24 cellular contexts compared by ENCODE assay signal in the genomic region with DNA sequence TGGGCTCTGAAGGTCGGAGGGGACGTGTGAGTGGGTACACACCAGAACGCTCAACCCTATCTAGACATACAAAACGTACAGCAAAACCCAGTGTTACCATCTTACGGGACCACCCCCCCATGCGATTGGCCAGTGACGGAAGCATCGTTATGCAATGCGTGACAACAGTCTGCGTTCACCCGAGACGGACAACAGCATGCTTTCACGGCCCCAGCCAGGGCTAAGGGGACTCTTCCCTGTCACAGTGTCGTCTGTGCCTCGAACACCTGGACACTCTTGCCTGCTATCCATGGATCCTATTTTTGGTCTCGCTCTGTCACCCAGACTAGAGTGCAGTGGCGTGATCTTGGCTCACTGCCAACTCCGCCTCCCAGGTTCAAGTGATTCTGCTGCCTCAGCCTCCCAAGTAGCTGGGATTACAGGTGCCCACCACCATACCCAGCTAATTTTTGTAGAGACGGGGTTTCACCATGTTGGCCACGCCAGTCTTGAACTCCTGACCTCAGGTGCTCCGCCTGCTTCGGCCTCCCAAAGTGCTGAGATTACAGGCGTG. TPM values are rescaled to one million over a fixed set of nuclear protein-coding genes. Genes with fewer than 3 reads are reported as not detected.
A peak's percentile ranks its signal among the peaks of the same experiment; 100 is the strongest.
DNase-seq lines count a peak whose midpoint lies in the region; ATAC-seq, FAIRE-seq and TF ChIP-seq lines count a peak whose summit lies in the region.
"Had no signal": no experiment of that assay in that cellular context is flagged by ENCODE, and none has a peak within 500 bp of the region (broad histone marks: within the 10 kb centered on the region; RNA-seq: fewer than 3 reads in every experiment).

No MANE protein-coding gene starts in this region.

- no peak overlapping the region for H2BK15ac ChIP-seq in neuronal stem cell (ENCODE audit: low read length)

- TF ChIP-seq RAD21 in K562 (CRISPR knock-in tag; conservative IDR thresholded peaks at IDR 0.05 in 1 of 2, IDR thresholded peaks at IDR 0.05 in 1 of 2): no peak

- H3K14ac ChIP-seq in neuronal stem cell (ENCODE audit: low read length): peak overlapping the region; percentile 47

- no peak overlapping the region for H4K91ac ChIP-seq in neuronal stem cell (ENCODE audit: low read depth, low read length, poor library complexity)

- H2AFZ ChIP-seq in K562 (ENCODE audit: low read depth, low read length) (no peak overlapping the region), neuronal stem cell (ENCODE audit: low read length) (no peak overlapping the region)
- H2AFZ ChIP-seq: PC-9 had no signal

- H2BK12ac ChIP-seq in neuronal stem cell (ENCODE audit: low read length): no peak overlapping the region

- H3K4me2 ChIP-seq in BLaER1 treated with 17β-estradiol and CSF1 and Interleukin-3, amounts not matched to agents 10 nM and 100 nM: peak overlapping the region in 6 of 11 experiments; percentile 2 to 96 (median 84); a peak in 7 of 22 replicates
- H3K4me2 ChIP-seq in K562 (ENCODE audit: insufficient read depth, low read length): no peak overlapping the region
- H3K4me2 ChIP-seq in neuronal stem cell (ENCODE audit: insufficient read depth, low read length, poor library complexity, severe bottlenecking): no peak overlapping the region
- H3K4me2 ChIP-seq: PC-9 had no signal

- no peak overlapping the region for H2BK120ac ChIP-seq in neuronal stem cell (ENCODE audit: low read depth, low read length)

- no peak for FAIRE-seq in K562 (lab: Jason Lieb, UNC)
- FAIRE-seq: GM12878, H54 had no signal

- H3K23ac ChIP-seq in neuronal stem cell (ENCODE audit: low read depth, low read length, poor library complexity): no peak overlapping the region

- H2AK5ac ChIP-seq in neuronal stem cell (ENCODE audit: low read depth, low read length): no peak overlapping the region

- H3K18ac ChIP-seq in neuronal stem cell (ENCODE audit: low read length): no peak overlapping the region

- DNase-seq in Right ventricle myocardium inferior (ENCODE audit: missing footprints) (peak; percentile 18), cardiac septum (ENCODE audit: low spot score) (no peak), K562 (ENCODE audit: extremely low read depth in 1 of 4, low spot score in 3 of 4) (no peak), neuronal stem cell (ENCODE audit: low spot score) (no peak)
- DNase-seq: CD4-positive, alpha-beta T cell; COR-L47; DMS79; EL; GDM1; KG1; MG63; NCI-H1105 treated with DMSO at 0.1 percent for 48 hours; NCI-H146; NCI-H1930; NCI-H2227 treated with DMSO at 0.1 percent for 48 hours; NCI-H526 treated with DMSO at 0.1 percent for 48 hours; PC-9; SHP77 had no signal

- 10% methylated on average over 18 of the region's 23 CpGs for WGBS in K562 (ENCODE audit: insufficient coverage, low coverage, missing lambda C conversion rate)
- WGBS in neuronal stem cell (ENCODE audit: extremely low coverage in 2 of 2, insufficient read length in 2 of 2, insufficient replicate concordance in 1 of 2), 2 donors: no CpG with 5 or more reads among the region's 23 CpGs

- no peak overlapping the region for H3K4me3 ChIP-seq in BLaER1 treated with 17β-estradiol and CSF1 and Interleukin-3, amounts not matched to agents 10 nM and 100 nM
- H3K4me3 ChIP-seq in K562 (no peak overlapping the region), neuronal stem cell (ENCODE audit: low read length in 2 of 2) (no peak overlapping the region)
- H3K4me3 ChIP-seq: GM12878, MG63, PC-9 had no signal

- no peak overlapping the region for H3K4ac ChIP-seq in neuronal stem cell (ENCODE audit: low read length)

- peaks cover 24 to 28% (median 25%) of the 10 kb centered on the region in 11 experiments for H3K9me3 ChIP-seq in BLaER1 treated with 17β-estradiol and CSF1 and Interleukin-3, amounts not matched to agents 10 nM and 100 nM (replicated peaks in 1 of 11)
- no peaks in the 10 kb centered on the region for H3K9me3 ChIP-seq in K562 (replicated peaks; ENCODE audit: control insufficient read depth, insufficient read depth, low read depth, low read length)
- peaks cover 0 to 14% of the 10 kb centered on the region in 2 donors for H3K9me3 ChIP-seq in neuronal stem cell (replicated peaks in 1 of 2; ENCODE audit: control insufficient read depth in 2 of 2, insufficient read depth in 1 of 2, low read depth in 1 of 2, low read length in 2 of 2)
- H3K9me3 ChIP-seq: MG63 had no signal

- H3K79me2 ChIP-seq in K562 (ENCODE audit: control insufficient read depth, insufficient read depth, low read length): no peaks in the 10 kb centered on the region

- CTCF ChIA-PET in K562 (lab: Yijun Ruan, JAX; ENCODE audit: low intra/inter-chr PET ratio): no interaction called here

- TF ChIP-seq EP300 in K562 (IDR thresholded peaks at IDR 0.05; ENCODE audit: low read length): no peak

- in situ Hi-C loops in K562 (cut with MboI): no loop called here

- no peak overlapping the region for H3K27ac ChIP-seq in BLaER1 treated with 17β-estradiol and CSF1 and Interleukin-3, amounts not matched to agents 10 nM and 100 nM
- H3K27ac ChIP-seq in K562 (ENCODE audit: extremely low read depth, low read depth, low read length) (no peak overlapping the region), neuronal stem cell (replicated peaks; ENCODE audit: low read length) (no peak overlapping the region)
- H3K27ac ChIP-seq: PC-9 had no signal

- TF ChIP-seq POLR2A in K562 (conservative IDR thresholded peaks at IDR 0.05): no peak

- H2BK5ac ChIP-seq in neuronal stem cell (ENCODE audit: low read length): no peak overlapping the region

- H4K8ac ChIP-seq in neuronal stem cell (ENCODE audit: low read depth, low read length): no peak overlapping the region

- H3K4me1 ChIP-seq in BLaER1 treated with 17β-estradiol and CSF1 and Interleukin-3, amounts not matched to agents 10 nM and 100 nM: peaks cover 25 to 66% (median 48%) of the 10 kb centered on the region in 10 experiments
- H3K4me1 ChIP-seq in K562 (replicated peaks in 1 of 2; ENCODE audit: control insufficient read depth in 2 of 2, insufficient read depth in 2 of 2, low read length in 2 of 2): peaks cover 0 to 2% of the 10 kb centered on the region in 2 experiments; a peak in 2 of 5 replicates
- no peaks in the 10 kb centered on the region for H3K4me1 ChIP-seq in neuronal stem cell (ENCODE audit: control insufficient read depth in 2 of 2, insufficient read depth in 1 of 2, low read depth in 1 of 2, low read length in 2 of 2)

- BruUV-seq in K562 (replicated peaks; lab: Mats Ljungman, UMichigan): no TSS peak

- TF ChIP-seq CTCF in K562 (IDR thresholded peaks at IDR 0.05 in 2 of 3, conservative IDR thresholded peaks at IDR 0.05 in 1 of 3; ENCODE audit: insufficient read depth in 2 of 3, low read depth in 1 of 3, low read length in 3 of 3): no peak

- H3K79me1 ChIP-seq in neuronal stem cell (ENCODE audit: low read depth, low read length): no peaks in the 10 kb centered on the region

- ATAC-seq in Right ventricle myocardium inferior (no peak), K562 (no peak), GM19328 (IDR thresholded peaks at IDR 0.05; ENCODE audit: unreplicated experiment) (no peak), HG03521 (IDR thresholded peaks at IDR 0.05; ENCODE audit: unreplicated experiment) (no peak)
- ATAC-seq: GM12878 had no signal

- no peak overlapping the region for H3K9ac ChIP-seq in BLaER1 treated with 17β-estradiol and CSF1 and Interleukin-3, amounts not matched to agents 10 nM and 100 nM
- H3K9ac ChIP-seq in K562 (ENCODE audit: insufficient read depth in 1 of 2, low read depth in 2 of 2, low read length in 2 of 2) (no peak overlapping the region), neuronal stem cell (ENCODE audit: low read depth, low read length, poor library complexity) (no peak overlapping the region)

- peaks cover 0 to 40% (median 17%) of the 10 kb centered on the region in 11 experiments; a peak in 14 of 22 replicates for H4K20me1 ChIP-seq in BLaER1 treated with 17β-estradiol and CSF1 and Interleukin-3, amounts not matched to agents 10 nM and 100 nM
- no peaks in the 10 kb centered on the region for H4K20me1 ChIP-seq in K562 (replicated peaks; ENCODE audit: control insufficient read depth, insufficient read depth, low read length)

- POLR2A ChIA-PET in K562 (lab: Yijun Ruan, JAX): no interaction called here

- no peaks in the 10 kb centered on the region for H3K9me1 ChIP-seq in K562 (ENCODE audit: control insufficient read depth, insufficient read depth, low read length)

- intact Hi-C loops in Right ventricle myocardium inferior (cut with DNase I): no loop called here
- intact Hi-C loops in cardiac septum (cut with DNase I): no loop called here
- intact Hi-C loops in K562 (cut with micrococcal nuclease): no loop called here

- H3K36me3 ChIP-seq in BLaER1 treated with 17β-estradiol and CSF1 and Interleukin-3, amounts not matched to agents 10 nM and 100 nM: peaks cover 0 to 7% (median 0%) of the 10 kb centered on the region in 11 experiments; a peak in 5 of 22 replicates
- H3K36me3 ChIP-seq in K562 (ENCODE audit: control insufficient read depth, insufficient read depth, low read length) (no peaks in the 10 kb centered on the region), neuronal stem cell (replicated peaks in 1 of 2; ENCODE audit: control insufficient read depth in 2 of 2, insufficient read depth in 2 of 2, low read length in 2 of 2) (peaks cover 2 to 6% of the 10 kb centered on the region in 2 donors)
- H3K36me3 ChIP-seq: MG63 had no signal

- H3K27me3 ChIP-seq in BLaER1 treated with 17β-estradiol and CSF1 and Interleukin-3, amounts not matched to agents 10 nM and 100 nM: peaks cover 0 to 21% (median 0%) of the 10 kb centered on the region in 11 experiments; a peak in 5 of 22 replicates
- peaks cover 0 to 29% of the 10 kb centered on the region in 2 experiments; a peak in 2 of 5 replicates for H3K27me3 ChIP-seq in K562 (ENCODE audit: control insufficient read depth in 2 of 2, insufficient read depth in 2 of 2, low read length in 2 of 2)
- H3K27me3 ChIP-seq in neuronal stem cell (ENCODE audit: control insufficient read depth in 3 of 3, insufficient read depth in 3 of 3, low read depth in 1 of 3, low read length in 3 of 3): no peaks in the 10 kb centered on the region
- H3K27me3 ChIP-seq: MG63 had no signal

RNA-seq across cellular contexts. Expression of gene DPYSL4, which starts 23.3 kb away (rescaled TPM):
- total RNA-seq in Right ventricle myocardium inferior: 24.9 TPM
- total RNA-seq in cardiac septum: 55.4 TPM
- total RNA-seq in K562 (2011; cell fraction: chromatin; rRNA removed; ENCODE audit: low replicate concordance): 0.25 and 0.32 TPM in 2 replicates
- 0.26 TPM in 1 of 2 replicates, not detected in the other for total RNA-seq in K562 (2011; cell fraction: nucleolus; rRNA removed)
- 0.15 TPM in 1 of 2 replicates, not detected in the other for total RNA-seq in K562 (2011; cell fraction: nucleoplasm; rRNA removed)
- not detected in 2 replicates for total RNA-seq in K562 (2014; rRNA removed)
- not detected in 2 replicates for total RNA-seq in K562 (2014; rRNA removed; fragmentation: Illumina TruSeq; extraction: Trizol)
- total RNA-seq in K562 (2015; rRNA removed; fragmentation: Illumina TruSeq; extraction: Trizol): not detected in 2 replicates
- total RNA-seq in K562 (2021): 0.11 TPM in 1 of 2 replicates, not detected in the other
- 0.03 TPM in 1 of 2 replicates, not detected in the other for polyA plus RNA-seq in K562 (2011; rRNA removed)
- not detected in 2 replicates for polyA plus RNA-seq in K562 (2011; cell fraction: cytosol; rRNA removed)
- polyA plus RNA-seq in K562 (2011; cell fraction: nucleus; rRNA removed): 0.08 and 0.40 TPM in 2 replicates
- 0.07 and 0.24 TPM in 2 replicates for polyA plus RNA-seq in K562 (2012)
- not detected in 2 replicates for polyA plus RNA-seq in K562 (2014; fragmentation: Illumina TruSeq; extraction: Trizol)
- not detected for polyA plus RNA-seq in K562 (2014; fragmentation: Nextera tagmentation; extraction: Ambion mirVana)
- not detected in 2 replicates for polyA plus RNA-seq in K562 (2014; rRNA removed)
- polyA minus RNA-seq in K562 (2011; rRNA and poly(A)+ RNA removed): not detected in 2 replicates
- polyA minus RNA-seq in K562 (2011; cell fraction: cytosol; rRNA and poly(A)+ RNA removed): not detected in 2 replicates
- polyA minus RNA-seq in K562 (2011; cell fraction: nucleus; rRNA and poly(A)+ RNA removed): 0.54 TPM in 1 of 2 replicates, not detected in the other
- 27.1 TPM for polyA plus RNA-seq in neuronal stem cell (2013, experiment 1 of 2)
- 25.4 TPM for polyA plus RNA-seq in neuronal stem cell (2013, experiment 2 of 2)
- total RNA-seq: HT-29 had no signal

Comparison
In these comparisons a context has a peak if more than half of its experiments do, and no peak if none do; other contexts are left out.
1. H3K4me2 ChIP-seq: peak in BLaER1 treated with 17β-estradiol and CSF1 and Interleukin-3, amounts not matched to agents 10 nM and 100 nM (6 of 11); none in K562 (single experiment) and neuronal stem cell (single experiment).
2. RNA of gene DPYSL4, which starts 23.3 kb away (total RNA-seq): 55.4 TPM in cardiac septum (single experiment) and 24.9 TPM in Right ventricle myocardium inferior (single experiment); 0.11 to 0.32 TPM in K562; every median in the first group is over 10 times any median in the second.